In genomic region chr2:101252408-101253012, GRCh38 we compare ENCODE assay signal across 8 cellular contexts. TPM values are rescaled to one million over a fixed set of nuclear protein-coding genes. Genes with fewer than 3 reads are reported as not detected.
DNase-seq lines count a peak whose midpoint lies in the region; ATAC-seq and TF ChIP-seq lines count a peak whose summit lies in the region.

CNOT11 (plus strand) TSS chr2:101252886; CDS start chr2:101252965, 79 bp downstream.

- H3K4me1 ChIP-seq in left ventricle myocardium inferior (peaks cover 40% of the 10 kb centered on the region), prostate gland (replicated peaks) (peaks cover 10% of the 10 kb centered on the region), urinary bladder (ENCODE audit: insufficient read depth) (peaks cover 4% of the 10 kb centered on the region)

- H3K27me3 ChIP-seq in left ventricle myocardium inferior (ENCODE audit: low read depth) (no peaks in the 10 kb centered on the region), prostate gland (replicated peaks; ENCODE audit: insufficient read depth) (no peaks in the 10 kb centered on the region)

- TF ChIP-seq POLR2A in prostate gland (IDR thresholded peaks at IDR 0.05), result peak; percentile 71

- in situ Hi-C loops in GM13976 (cut with MboI; ENCODE audit: low sequenced_read_pairs, unreplicated experiment), result no loop called here

- peak within 1 kb of the TSS; percentile 87 for H3K4me3 ChIP-seq in left ventricle myocardium inferior
- peak within 1 kb of the TSS; percentile 88 to 99 for H3K4me3 ChIP-seq in prostate gland
- H3K4me3 ChIP-seq in urinary bladder (ENCODE audit: low read depth, low read length), result peak within 1 kb of the TSS; percentile 90

- H3K27ac ChIP-seq in left ventricle myocardium inferior (replicated peaks) (peak within 1 kb of the TSS; percentile 92), prostate gland (peak within 1 kb of the TSS; percentile 90 to 95), urinary bladder (ENCODE audit: low read depth) (peak within 1 kb of the TSS; percentile 85)

- H3K36me3 ChIP-seq in left ventricle myocardium inferior, result peaks cover under 1% of the 10 kb centered on the region
- no peaks in the 10 kb centered on the region for H3K36me3 ChIP-seq in prostate gland
- no peaks in the 10 kb centered on the region for H3K36me3 ChIP-seq in urinary bladder (ENCODE audit: insufficient read depth)

- TF ChIP-seq CTCF in GM13976 (IDR thresholded peaks at IDR 0.05; ENCODE audit: borderline replicate concordance, control extremely low read depth, extremely low read depth, insufficient read depth, missing control alignments) (no peak), left ventricle myocardium inferior (IDR thresholded peaks at IDR 0.05; ENCODE audit: borderline replicate concordance) (no peak), prostate gland (IDR thresholded peaks at IDR 0.05) (no peak)

- WGBS in prostate gland, result under 1% methylated on average over 63 of the region's 63 CpGs
- WGBS in urinary bladder, result under 1% methylated on average over 63 of the region's 63 CpGs

- peak; percentile 79 for ATAC-seq in HG02870 (IDR thresholded peaks at IDR 0.05; ENCODE audit: unreplicated experiment)

- no peaks in the 10 kb centered on the region for H3K9me3 ChIP-seq in left ventricle myocardium inferior (replicated peaks)
- no peaks in the 10 kb centered on the region for H3K9me3 ChIP-seq in prostate gland

- intact Hi-C loops in T-helper 1 cell treated with Interleukin-12 subunit alpha and Interleukin-12 subunit beta and Interleukin-4 antibody, amounts not matched to agents 30 ng/mL and 1 ng/mL, for 36 hours (cut with micrococcal nuclease), result loop anchor here (1.0 to 5.0 kb wide), 21 partner anchors 11 to 1916 kb away; partner anchors contain the start of genes CHST10, CREG2, EIF5B and PDCL3
- intact Hi-C loops in left ventricle myocardium inferior (cut with micrococcal nuclease), result no loop called here
- intact Hi-C loops in prostate gland (cut with DNase I), result no loop called here

- DNase-seq in GM13976 (ENCODE audit: low spot score), result peak; percentile 98
- peak; percentile 93 for DNase-seq in NCI-H146 treated with DMSO at 0.1 percent for 48 hours (lab: John Stamatoyannopoulos, UW; ENCODE audit: unreplicated experiment)
- peak; percentile 96 for DNase-seq in amniotic epithelial cell (ENCODE audit: low read depth)
- peak; percentile 100 for DNase-seq in left ventricle myocardium inferior
- DNase-seq in prostate gland (ENCODE audit: low spot score), result peak; percentile 99

RNA-seq across cellular contexts. Expression of gene CNOT11, which starts in this region (rescaled TPM):
- total RNA-seq in T-helper 1 cell treated with Interleukin-12 subunit alpha and Interleukin-12 subunit beta and Interleukin-4 antibody, amounts not matched to agents 30 ng/mL and 1 ng/mL, for 36 hours, result 66.2 and 68.7 TPM in 2 replicates
- total RNA-seq in left ventricle myocardium inferior (33.8 TPM), prostate gland (10 to 100 TPM; 41.0 to 41.4 TPM), urinary bladder (21.8 TPM)
- polyA plus RNA-seq in urinary bladder, result 23.1 TPM

Comparison
In these comparisons a context has a peak if more than half of its experiments do, and no peak if none do; other contexts are left out.
1. Peak in every context shown above with its lines: DNase-seq, ATAC-seq, H3K4me3 ChIP-seq and H3K27ac ChIP-seq.